22 cellular contexts compared by ENCODE assay signal in the genomic region with DNA sequence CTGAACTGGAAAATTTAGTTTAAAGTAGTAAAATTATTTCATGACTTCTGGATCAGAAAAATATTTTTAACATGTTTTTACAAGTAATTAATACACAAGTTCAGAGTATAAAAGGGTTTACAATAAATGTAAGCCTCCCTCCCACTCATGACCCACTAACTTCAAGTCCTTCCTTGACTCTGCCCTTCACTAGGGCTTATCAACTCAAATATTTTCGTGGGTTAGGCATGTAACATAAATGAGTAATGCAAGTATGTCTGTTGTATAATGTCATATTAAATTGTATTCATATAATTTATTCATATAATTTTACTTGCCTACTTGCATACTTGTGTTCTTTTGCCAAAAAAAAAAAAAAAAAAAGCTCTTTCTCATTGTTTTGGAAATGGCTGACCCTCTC.
A peak's percentile ranks its signal among the peaks of the same experiment; 100 is the strongest.
DNase-seq lines count a peak whose midpoint lies in the region; FAIRE-seq lines count a peak whose summit lies in the region.
"Had no signal": no experiment of that assay in that cellular context is flagged by ENCODE, and none has a peak within 500 bp of the region (broad histone marks: within the 10 kb centered on the region; RNA-seq: fewer than 3 reads in every experiment).

No MANE protein-coding gene starts in this region.

- peak; percentile 55 for DNase-seq in NCI-H226
- DNase-seq in SK-N-MC (ENCODE audit: low read depth, low spot score), result no peak
- DNase-seq in epithelial cell of prostate (ENCODE audit: low read depth, low spot score), result no peak
- no peak for DNase-seq in substantia nigra (lab: John Stamatoyannopoulos, UW)
- no peak for DNase-seq in NCI-H1105 treated with DMSO at 0.1 percent for 48 hours (lab: John Stamatoyannopoulos, UW)
- DNase-seq in GM19239 (ENCODE audit: insufficient read length, low spot score), result no peak
- DNase-seq in T-helper 2 cell, result no peak
- DNase-seq: CD4-positive, alpha-beta memory T cell; H9; NCI-H1105; NCI-H2029 treated with DMSO at 0.1 percent for 48 hours; NCI-H345; NCI-H524; NCI-H82; RPMI8226; SHP77 treated with DMSO at 0.1 percent for 48 hours had no signal

- H3K9ac ChIP-seq in SK-N-MC (ENCODE audit: insufficient read length), result no peak overlapping the region
- H3K9ac ChIP-seq: BLaER1 treated with 17β-estradiol and CSF1 and Interleukin-3, amounts not matched to agents 10 nM and 100 nM; GM23248 had no signal

- no peaks in the 10 kb centered on the region for H3K9me3 ChIP-seq in SK-N-MC (ENCODE audit: low read depth, low read length)
- H3K9me3 ChIP-seq: BLaER1 treated with 17β-estradiol and CSF1 and Interleukin-3, amounts not matched to agents 10 nM and 100 nM had no signal

- 0 out of 2 replicates have a peak overlapping the region, but pooled peaks have one; percentile 12 for H3K4me3 ChIP-seq in SK-N-MC
- H3K4me3 ChIP-seq: BLaER1 treated with 17β-estradiol and CSF1 and Interleukin-3, amounts not matched to agents 10 nM and 100 nM; GM23248 had no signal

- H3K36me3 ChIP-seq in SK-N-MC (ENCODE audit: insufficient read depth, low read length), result no peaks in the 10 kb centered on the region
- H3K36me3 ChIP-seq: BLaER1 treated with 17β-estradiol and CSF1 and Interleukin-3, amounts not matched to agents 10 nM and 100 nM had no signal

- H3K27ac ChIP-seq in SK-N-MC (peak overlapping the region; percentile 69; the same call in 1 of the 2 replicates), epithelial cell of prostate (peak overlapping the region; percentile 78), substantia nigra (ENCODE audit: low read depth, low read length, poor library complexity, severe bottlenecking) (no peak overlapping the region)
- H3K27ac ChIP-seq: BLaER1 treated with 17β-estradiol and CSF1 and Interleukin-3, amounts not matched to agents 10 nM and 100 nM; GM23248; HL-60 had no signal

- no peak for FAIRE-seq in GM19239 (lab: Jason Lieb, UNC)
- FAIRE-seq: G401.6, GM12892, HepG2 had no signal
